ENCODE assay signal across 9 cellular contexts in genomic region chr16:56866955-56867830, GRCh38. TPM values are rescaled to one million over a fixed set of nuclear protein-coding genes. Genes with fewer than 3 reads are reported as not detected.
A peak's percentile ranks its signal among the peaks of the same experiment; 100 is the strongest.
DNase-seq lines count a peak whose midpoint lies in the region; ATAC-seq, FAIRE-seq and TF ChIP-seq lines count a peak whose summit lies in the region.
"Had no signal": no experiment of that assay in that cellular context is flagged by ENCODE, and none has a peak within 500 bp of the region (broad histone marks: within the 10 kb centered on the region; RNA-seq: fewer than 3 reads in every experiment).

No MANE protein-coding gene starts in this region.

- DNase-seq in GM19239 (ENCODE audit: insufficient read length, low spot score) (no peak), NCI-H524 treated with DMSO at 0.1 percent for 48 hours (lab: John Stamatoyannopoulos, UW) (peak; percentile 19), Right ventricle myocardium superior (no peak), pulmonary artery endothelial cell (ENCODE audit: low read depth, low spot score) (peak; percentile 17)
- DNase-seq in activated T-helper 9 cell treated with anti-CD3 and anti-CD28 coated beads, Interleukin-2, amount 50 U/mL, for 16 hours (ENCODE audit: low read depth) = peak; percentile 3

- no peak overlapping the region for H3K27ac ChIP-seq in C4-2B
- H3K27ac ChIP-seq: SJSA1 had no signal

- ATAC-seq in Right ventricle myocardium superior (ENCODE audit: poor library complexity) = peak; percentile 58
- no peak for ATAC-seq in HG02852 (IDR thresholded peaks at IDR 0.05; ENCODE audit: unreplicated experiment)
- no peak for ATAC-seq in HG03196 (IDR thresholded peaks at IDR 0.05; ENCODE audit: unreplicated experiment)

- intact Hi-C loops in Right ventricle myocardium superior (cut with DNase I) = loop anchor here (5.0 kb wide), 3 partner anchors 65 to 180 kb away; partner anchors contain the start of gene HERPUD1

- TF ChIP-seq CTCF in C4-2B (conservative IDR thresholded peaks at IDR 0.05) = peak; percentile 80

- FAIRE-seq in GM19239 (lab: Jason Lieb, UNC) = peak; percentile 86

RNA-seq across cellular contexts. Expression of gene SLC12A3, which starts 2.2 kb away (rescaled TPM):
- total RNA-seq in Right ventricle myocardium superior = not detected
- not detected in 2 replicates for total RNA-seq in pulmonary artery endothelial cell
- total RNA-seq: SJSA1 had no signal

Comparison
In these comparisons a context has a peak if more than half of its experiments do, and no peak if none do; other contexts are left out.
1. DNase-seq: peak in NCI-H524 treated with DMSO at 0.1 percent for 48 hours (single experiment), activated T-helper 9 cell treated with anti-CD3 and anti-CD28 coated beads, Interleukin-2, amount 50 U/mL, for 16 hours (single experiment) and pulmonary artery endothelial cell (single experiment); none in GM19239 (single experiment) and Right ventricle myocardium superior (single experiment).